ENCODE assay signal across 6 cellular contexts in genomic region chr22:45638197-45638596, GRCh38.
"Had no signal": no experiment of that assay in that cellular context is flagged by ENCODE, and none has a peak within 500 bp of the region (broad histone marks: within the 10 kb centered on the region; RNA-seq: fewer than 3 reads in every experiment).

No MANE protein-coding gene starts in this region.

- H3K27ac ChIP-seq: heart left ventricle had no signal

- H3K36me3 ChIP-seq: heart left ventricle had no signal

- DNase-seq: activated CD8-positive, alpha-beta memory T cell treated with anti-CD3 and anti-CD28 coated beads, Interleukin-2, amount 50 U/mL, for 4 hours; activated CD8-positive, alpha-beta T cell treated with anti-CD3 and anti-CD28 coated beads for 36 hours; heart left ventricle; retina; stimulated activated CD4-positive, alpha-beta T cell treated with anti-CD3 and anti-CD28 coated beads, Interleukin-4, amount 100 ng/mL, for 4 hours; T-helper 9 cell had no signal

- H3K9me3 ChIP-seq: heart left ventricle had no signal

- H3K4me3 ChIP-seq: heart left ventricle had no signal
